29 cellular contexts compared by ENCODE assay signal in genomic region chr9:129612123-129612522, GRCh38. TPM values are rescaled to one million over a fixed set of nuclear protein-coding genes. Genes with fewer than 3 reads are reported as not detected.
A peak's percentile ranks its signal among the peaks of the same experiment; 100 is the strongest.
DNase-seq lines count a peak whose midpoint lies in the region; ATAC-seq and TF ChIP-seq lines count a peak whose summit lies in the region.
"Had no signal": no experiment of that assay in that cellular context is flagged by ENCODE, and none has a peak within 500 bp of the region (broad histone marks: within the 10 kb centered on the region; RNA-seq: fewer than 3 reads in every experiment).

No MANE protein-coding gene starts in this region.

- POLR2A ChIA-PET in HCT116 (lab: Charles Lee) (no interaction called here), OCI-LY7 (lab: Charles Lee) (no interaction called here)

- DNase-seq in HCT116 (ENCODE audit: low read depth, low spot score) (no peak), OCI-LY7 (ENCODE audit: low spot score) (peak; percentile 24), epithelial cell of esophagus (ENCODE audit: low read depth) (no peak), substantia nigra (lab: John Stamatoyannopoulos, UW) (no peak), T-helper 2 cell (no peak), smooth muscle cell (lab: John Stamatoyannopoulos, UW; ENCODE audit: unreplicated experiment) (no peak), left ventricle myocardium superior (no peak)
- DNase-seq: activated CD8-positive, alpha-beta T cell treated with anti-CD3 and anti-CD28 coated beads for 36 hours; activated effector memory CD4-positive, alpha-beta T cell treated with Interleukin-2 at 50 U/mL for 16 hours; body of pancreas; CD4-positive, alpha-beta memory T cell; DMS153; effector memory CD4-positive, alpha-beta T cell; GF-D8; H9; NCI-H2081; SHP77; stimulated activated CD4-positive, alpha-beta T cell treated with anti-CD3 and anti-CD28 coated beads, Interleukin-15, amount 100 ng/mL, for 24 hours; stimulated activated naive CD8-positive, alpha-beta T cell treated with anti-CD3 and anti-CD28 coated beads, Interleukin-15, amount 100 ng/mL, for 72 hours; SW 1271; tibial artery had no signal

- CTCF ChIA-PET in HCT116 (lab: Charles Lee), result interaction anchor here (2.4 kb wide), 1 partner anchor 473 kb away, joined by 16 read pairs; no protein-coding TSS in a partner anchor
- CTCF ChIA-PET in OCI-LY7 (lab: Charles Lee; ENCODE audit: unreplicated experiment), result no interaction called here

- H3F3A ChIP-seq in smooth muscle cell (ENCODE audit: low read depth), result peaks cover 4% of the 10 kb centered on the region

- RAD21 ChIA-PET in HCT116 (lab: Charles Lee; ENCODE audit: low non-redundant PET in 1 of 2, low total read pairs in 2 of 2, uncharacterized antibody in 2 of 2, unreplicated experiment in 2 of 2), result no interaction called here

- H3K79me2 ChIP-seq in HCT116 (ENCODE audit: insufficient read depth, low read length), result no peaks in the 10 kb centered on the region; the same call in 1 of the 2 replicates
- no peaks in the 10 kb centered on the region for H3K79me2 ChIP-seq in OCI-LY7 (ENCODE audit: insufficient read depth, low read depth, low read length)
- no peaks in the 10 kb centered on the region for H3K79me2 ChIP-seq in smooth muscle cell (ENCODE audit: low read depth)

- no peaks in the 10 kb centered on the region for H3K9me2 ChIP-seq in HCT116 (ENCODE audit: insufficient read depth)
- H3K9me2 ChIP-seq in OCI-LY7 (ENCODE audit: insufficient read depth, low read length), result no peaks in the 10 kb centered on the region

- ATAC-seq in HCT116, result no peak
- ATAC-seq in GM18867 (IDR thresholded peaks at IDR 0.05; ENCODE audit: unreplicated experiment), result no peak
- no peak for ATAC-seq in left ventricle myocardium superior
- ATAC-seq: activated CD4-positive, CD25-positive, alpha-beta regulatory T cell treated with anti-CD3 and anti-CD28 coated beads, Interleukin-2, amount 50 U/mL, for 24 hours; activated CD8-positive, alpha-beta T cell treated with anti-CD3 and anti-CD28 coated beads for 36 hours; body of pancreas; esophagus mucosa; mucosa of descending colon; sciatic nerve; stimulated activated naive CD8-positive, alpha-beta T cell treated with anti-CD3 and anti-CD28 coated beads, Interleukin-15, amount 100 ng/mL, for 72 hours had no signal

- no peak overlapping the region for H3K4me3 ChIP-seq in HCT116 (replicated peaks in 1 of 2; ENCODE audit: low read depth in 1 of 2, low read length in 2 of 2)
- H3K4me3 ChIP-seq in OCI-LY7 (ENCODE audit: low read depth, low read length, poor library complexity, severe bottlenecking), result no peak overlapping the region
- no peak overlapping the region for H3K4me3 ChIP-seq in epithelial cell of esophagus (ENCODE audit: low read length)
- no peak overlapping the region for H3K4me3 ChIP-seq in smooth muscle cell
- H3K4me3 ChIP-seq: body of pancreas, mucosa of descending colon, tibial artery had no signal

- H3K27me3 ChIP-seq in HCT116 (ENCODE audit: insufficient read depth, low read length) (no peaks in the 10 kb centered on the region), smooth muscle cell (ENCODE audit: low read depth) (no peaks in the 10 kb centered on the region)
- H3K27me3 ChIP-seq: body of pancreas, tibial artery had no signal

- H2AFZ ChIP-seq in HCT116 (ENCODE audit: low read depth, low read length, poor library complexity, severe bottlenecking), result no peak overlapping the region
- H2AFZ ChIP-seq in OCI-LY7 (ENCODE audit: low read length), result no peak overlapping the region
- no peak overlapping the region for H2AFZ ChIP-seq in smooth muscle cell (ENCODE audit: low read depth)

- no peak for TF ChIP-seq POLR2A in HCT116 (IDR thresholded peaks at IDR 0.05; ENCODE audit: borderline replicate concordance, extremely low read depth, insufficient read depth, insufficient read length)

- H3K36me3 ChIP-seq in HCT116 (ENCODE audit: control insufficient read depth in 1 of 2, insufficient read depth in 2 of 2, low read length in 2 of 2), result no peaks in the 10 kb centered on the region
- H3K36me3 ChIP-seq in OCI-LY7 (ENCODE audit: insufficient read depth, low read length), result no peaks in the 10 kb centered on the region
- H3K36me3 ChIP-seq in smooth muscle cell (ENCODE audit: low read depth), result no peaks in the 10 kb centered on the region
- H3K36me3 ChIP-seq: tibial artery had no signal

- WGBS in smooth muscle cell (ENCODE audit: low lambda C conversion rate), result 96% methylated on average over 7 of the region's 7 CpGs

- no peaks in the 10 kb centered on the region for H4K20me1 ChIP-seq in HCT116 (ENCODE audit: insufficient read depth)
- no peaks in the 10 kb centered on the region for H4K20me1 ChIP-seq in OCI-LY7 (ENCODE audit: insufficient read depth, low read length)
- H4K20me1 ChIP-seq in smooth muscle cell (ENCODE audit: low read depth), result no peaks in the 10 kb centered on the region

- BruUV-seq in HCT116 (replicated peaks; lab: Mats Ljungman, UMichigan) (no TSS peak), OCI-LY7 (replicated peaks; lab: Mats Ljungman, UMichigan) (no TSS peak)

- H3K27ac ChIP-seq in HCT116 (ENCODE audit: low read depth, low read length) (peak overlapping the region; percentile 96), OCI-LY7 (ENCODE audit: low read depth, low read length, poor library complexity, severe bottlenecking) (no peak overlapping the region), substantia nigra (ENCODE audit: low read depth, low read length, poor library complexity, severe bottlenecking) (peak overlapping the region; percentile 93), smooth muscle cell (ENCODE audit: low read depth) (no peak overlapping the region)

- H3K4me2 ChIP-seq in HCT116 (ENCODE audit: low read length), result peak overlapping the region; percentile 92; the same call in 1 of the 2 replicates
- H3K4me2 ChIP-seq in OCI-LY7 (ENCODE audit: low read length), result no peak overlapping the region
- H3K4me2 ChIP-seq in smooth muscle cell, result no peak overlapping the region

- H3K4me1 ChIP-seq in HCT116 (ENCODE audit: control insufficient read depth in 1 of 2, insufficient read depth in 2 of 2, low read length in 2 of 2), result peaks cover 53 to 81% of the 10 kb centered on the region in 2 experiments
- H3K4me1 ChIP-seq in OCI-LY7 (ENCODE audit: insufficient read depth, low read length, poor library complexity, severe bottlenecking), result peaks cover 23% of the 10 kb centered on the region
- H3K4me1 ChIP-seq in smooth muscle cell (ENCODE audit: low read depth), result peaks cover 18% of the 10 kb centered on the region

- TF ChIP-seq RAD21 in HCT116 (IDR thresholded peaks at IDR 0.05; ENCODE audit: low read depth), result no peak

- H3K9ac ChIP-seq in HCT116 (ENCODE audit: low read length) (peak overlapping the region; percentile 83; the same call in 1 of the 2 replicates), smooth muscle cell (ENCODE audit: low read depth) (no peak overlapping the region)

- no peaks in the 10 kb centered on the region for H3K9me3 ChIP-seq in HCT116 (ENCODE audit: control insufficient read depth in 1 of 2, insufficient read depth in 1 of 2, low read depth in 1 of 2, low read length in 2 of 2)
- H3K9me3 ChIP-seq in OCI-LY7 (ENCODE audit: low read length), result no peaks in the 10 kb centered on the region
- H3K9me3 ChIP-seq in smooth muscle cell (replicated peaks; ENCODE audit: low read depth), result no peaks in the 10 kb centered on the region
- H3K9me3 ChIP-seq: body of pancreas, mucosa of descending colon, tibial artery had no signal

- intact Hi-C loops in HCT116 (cut with micrococcal nuclease), result loop anchor here (5.0 kb wide), 1 partner anchor 205 kb away; no protein-coding TSS in a partner anchor
- intact Hi-C loops in OCI-LY7 (cut with micrococcal nuclease; ENCODE audit: unreplicated experiment), result no loop called here
- intact Hi-C loops in left ventricle myocardium superior (cut with micrococcal nuclease), result no loop called here

- TF ChIP-seq CTCF in HCT116 (IDR thresholded peaks at IDR 0.05 in 2 of 3, conservative IDR thresholded peaks at IDR 0.05 in 1 of 3; ENCODE audit: borderline replicate concordance in 1 of 3, insufficient read depth in 1 of 3, low read depth in 2 of 3, low read length in 2 of 3) (peak in 2 of 3 experiments; percentile 32 to 33; a peak in 3 of 6 replicates), OCI-LY7 (conservative IDR thresholded peaks at IDR 0.05; ENCODE audit: low read length) (peak; percentile 44; the same call in 1 of the 2 replicates), epithelial cell of esophagus (IDR thresholded peaks at IDR 0.05; ENCODE audit: insufficient read depth, low read depth, low read length, missing control alignments) (peak; percentile 29), smooth muscle cell (IDR thresholded peaks at IDR 0.05; ENCODE audit: borderline replicate concordance, insufficient read depth, poor library complexity, severe bottlenecking) (no peak)

TF ChIP-seq in HCT116, 20 proteins besides CTCF, POLR2A, EP300 and RAD21:
- TF ChIP-seq ELF1 (IDR thresholded peaks at IDR 0.05; ENCODE audit: borderline replicate concordance, low read depth) (no peak), FOSL1 (IDR thresholded peaks at IDR 0.05; ENCODE audit: low read depth) (no peak), SRF (IDR thresholded peaks at IDR 0.05; ENCODE audit: low read depth) (no peak), SIN3A (IDR thresholded peaks at IDR 0.05; ENCODE audit: low read depth) (no peak)
TF ChIP-seq in HCT116: peak in this region for 0.

RNA-seq across cellular contexts. Expression of gene C9orf50, which starts 8.8 kb away (rescaled TPM):
- total RNA-seq in HCT116 (2021; ENCODE audit: unreplicated experiment) (not detected), OCI-LY7 (2022) (not detected in 2 replicates), smooth muscle cell (not detected in 2 replicates), left ventricle myocardium superior (not detected)
- polyA plus RNA-seq in HCT116 (2012), result not detected in 2 replicates
- not detected in 2 replicates for total RNA-seq in OCI-LY7 (2014; rRNA removed; shearing (Covaris generic))
- 0.59 TPM in 1 of 2 replicates, not detected in the other for polyA plus RNA-seq in smooth muscle cell
- total RNA-seq: activated CD8-positive, alpha-beta T cell treated with anti-CD3 and anti-CD28 coated beads for 36 hours; body of pancreas; CD4-positive, alpha-beta memory T cell; esophagus mucosa; frontal cortex; H9; lower leg skin; mucosa of descending colon had no signal
- polyA plus RNA-seq: CD4-positive, alpha-beta memory T cell; neural cell had no signal

RNA-seq across cellular contexts. Expression of gene NTMT1, which starts 13.8 kb away (rescaled TPM):
- total RNA-seq in HCT116 (2021; ENCODE audit: unreplicated experiment) (84.8 TPM), OCI-LY7 (2022) (59.8 and 64.2 TPM in 2 replicates), smooth muscle cell (24.7 and 42.9 TPM in 2 replicates), left ventricle myocardium superior (66.5 TPM)
- polyA plus RNA-seq in HCT116 (2012), result 82.9 and 91.6 TPM in 2 replicates
- 46.6 and 51.9 TPM in 2 replicates for total RNA-seq in OCI-LY7 (2014; rRNA removed; shearing (Covaris generic))
- polyA plus RNA-seq in smooth muscle cell, result 118 and 129 TPM in 2 replicates

RNA-seq across cellular contexts. Expression of gene ASB6, which starts 29.8 kb away (rescaled TPM):
- total RNA-seq in HCT116 (2021; ENCODE audit: unreplicated experiment), result 21.6 TPM
- polyA plus RNA-seq in HCT116 (2012), result 18.3 and 20.7 TPM in 2 replicates
- total RNA-seq in OCI-LY7 (2014; rRNA removed; shearing (Covaris generic)), result 17.5 and 21.4 TPM in 2 replicates
- 18.9 and 19.0 TPM in 2 replicates for total RNA-seq in OCI-LY7 (2022)
- total RNA-seq in smooth muscle cell, result 10.9 and 13.8 TPM in 2 replicates
- 22.2 and 26.0 TPM in 2 replicates for polyA plus RNA-seq in smooth muscle cell
- 9.7 TPM for total RNA-seq in left ventricle myocardium superior

RNA-seq across cellular contexts. Expression of gene PRRX2, which starts 53.3 kb away (rescaled TPM):
- total RNA-seq in HCT116 (2021; ENCODE audit: unreplicated experiment) (25.5 TPM), OCI-LY7 (2022) (not detected in 2 replicates), smooth muscle cell (59.9 and 87.7 TPM in 2 replicates), left ventricle myocardium superior (0.20 TPM)
- polyA plus RNA-seq in HCT116 (2012), result 12.7 and 17.1 TPM in 2 replicates
- total RNA-seq in OCI-LY7 (2014; rRNA removed; shearing (Covaris generic)), result not detected in 2 replicates
- polyA plus RNA-seq in smooth muscle cell, result 180 and 234 TPM in 2 replicates
- total RNA-seq: CD4-positive, alpha-beta memory T cell; frontal cortex had no signal
- polyA plus RNA-seq: CD4-positive, alpha-beta memory T cell; neural cell had no signal

Comparison
In these comparisons a context has a peak if more than half of its experiments do, and no peak if none do; other contexts are left out.
1. H3K27ac ChIP-seq: peak in HCT116 (single experiment) and substantia nigra (single experiment); none in OCI-LY7 (single experiment) and smooth muscle cell (single experiment).